ENCODE assay signal across 1 cellular context in genomic region chr9:116471943-116472506, GRCh38.
TF ChIP-seq lines count a peak whose summit lies in the region.

No MANE protein-coding gene starts in this region.

TF ChIP-seq in GM23338, 12 proteins besides CTCF, POLR2A, EP300 and RAD21 (continued from another document):
- TF ChIP-seq, protein P1, sequence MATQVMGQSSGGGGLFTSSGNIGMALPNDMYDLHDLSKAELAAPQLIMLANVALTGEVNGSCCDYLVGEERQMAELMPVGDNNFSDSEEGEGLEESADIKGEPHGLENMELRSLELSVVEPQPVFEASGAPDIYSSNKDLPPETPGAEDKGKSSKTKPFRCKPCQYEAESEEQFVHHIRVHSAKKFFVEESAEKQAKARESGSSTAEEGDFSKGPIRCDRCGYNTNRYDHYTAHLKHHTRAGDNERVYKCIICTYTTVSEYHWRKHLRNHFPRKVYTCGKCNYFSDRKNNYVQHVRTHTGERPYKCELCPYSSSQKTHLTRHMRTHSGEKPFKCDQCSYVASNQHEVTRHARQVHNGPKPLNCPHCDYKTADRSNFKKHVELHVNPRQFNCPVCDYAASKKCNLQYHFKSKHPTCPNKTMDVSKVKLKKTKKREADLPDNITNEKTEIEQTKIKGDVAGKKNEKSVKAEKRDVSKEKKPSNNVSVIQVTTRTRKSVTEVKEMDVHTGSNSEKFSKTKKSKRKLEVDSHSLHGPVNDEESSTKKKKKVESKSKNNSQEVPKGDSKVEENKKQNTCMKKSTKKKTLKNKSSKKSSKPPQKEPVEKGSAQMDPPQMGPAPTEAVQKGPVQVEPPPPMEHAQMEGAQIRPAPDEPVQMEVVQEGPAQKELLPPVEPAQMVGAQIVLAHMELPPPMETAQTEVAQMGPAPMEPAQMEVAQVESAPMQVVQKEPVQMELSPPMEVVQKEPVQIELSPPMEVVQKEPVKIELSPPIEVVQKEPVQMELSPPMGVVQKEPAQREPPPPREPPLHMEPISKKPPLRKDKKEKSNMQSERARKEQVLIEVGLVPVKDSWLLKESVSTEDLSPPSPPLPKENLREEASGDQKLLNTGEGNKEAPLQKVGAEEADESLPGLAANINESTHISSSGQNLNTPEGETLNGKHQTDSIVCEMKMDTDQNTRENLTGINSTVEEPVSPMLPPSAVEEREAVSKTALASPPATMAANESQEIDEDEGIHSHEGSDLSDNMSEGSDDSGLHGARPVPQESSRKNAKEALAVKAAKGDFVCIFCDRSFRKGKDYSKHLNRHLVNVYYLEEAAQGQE (IDR thresholded peaks at IDR 0.05; ENCODE audit: unreplicated experiment): no peak
- TF ChIP-seq, protein P2, sequence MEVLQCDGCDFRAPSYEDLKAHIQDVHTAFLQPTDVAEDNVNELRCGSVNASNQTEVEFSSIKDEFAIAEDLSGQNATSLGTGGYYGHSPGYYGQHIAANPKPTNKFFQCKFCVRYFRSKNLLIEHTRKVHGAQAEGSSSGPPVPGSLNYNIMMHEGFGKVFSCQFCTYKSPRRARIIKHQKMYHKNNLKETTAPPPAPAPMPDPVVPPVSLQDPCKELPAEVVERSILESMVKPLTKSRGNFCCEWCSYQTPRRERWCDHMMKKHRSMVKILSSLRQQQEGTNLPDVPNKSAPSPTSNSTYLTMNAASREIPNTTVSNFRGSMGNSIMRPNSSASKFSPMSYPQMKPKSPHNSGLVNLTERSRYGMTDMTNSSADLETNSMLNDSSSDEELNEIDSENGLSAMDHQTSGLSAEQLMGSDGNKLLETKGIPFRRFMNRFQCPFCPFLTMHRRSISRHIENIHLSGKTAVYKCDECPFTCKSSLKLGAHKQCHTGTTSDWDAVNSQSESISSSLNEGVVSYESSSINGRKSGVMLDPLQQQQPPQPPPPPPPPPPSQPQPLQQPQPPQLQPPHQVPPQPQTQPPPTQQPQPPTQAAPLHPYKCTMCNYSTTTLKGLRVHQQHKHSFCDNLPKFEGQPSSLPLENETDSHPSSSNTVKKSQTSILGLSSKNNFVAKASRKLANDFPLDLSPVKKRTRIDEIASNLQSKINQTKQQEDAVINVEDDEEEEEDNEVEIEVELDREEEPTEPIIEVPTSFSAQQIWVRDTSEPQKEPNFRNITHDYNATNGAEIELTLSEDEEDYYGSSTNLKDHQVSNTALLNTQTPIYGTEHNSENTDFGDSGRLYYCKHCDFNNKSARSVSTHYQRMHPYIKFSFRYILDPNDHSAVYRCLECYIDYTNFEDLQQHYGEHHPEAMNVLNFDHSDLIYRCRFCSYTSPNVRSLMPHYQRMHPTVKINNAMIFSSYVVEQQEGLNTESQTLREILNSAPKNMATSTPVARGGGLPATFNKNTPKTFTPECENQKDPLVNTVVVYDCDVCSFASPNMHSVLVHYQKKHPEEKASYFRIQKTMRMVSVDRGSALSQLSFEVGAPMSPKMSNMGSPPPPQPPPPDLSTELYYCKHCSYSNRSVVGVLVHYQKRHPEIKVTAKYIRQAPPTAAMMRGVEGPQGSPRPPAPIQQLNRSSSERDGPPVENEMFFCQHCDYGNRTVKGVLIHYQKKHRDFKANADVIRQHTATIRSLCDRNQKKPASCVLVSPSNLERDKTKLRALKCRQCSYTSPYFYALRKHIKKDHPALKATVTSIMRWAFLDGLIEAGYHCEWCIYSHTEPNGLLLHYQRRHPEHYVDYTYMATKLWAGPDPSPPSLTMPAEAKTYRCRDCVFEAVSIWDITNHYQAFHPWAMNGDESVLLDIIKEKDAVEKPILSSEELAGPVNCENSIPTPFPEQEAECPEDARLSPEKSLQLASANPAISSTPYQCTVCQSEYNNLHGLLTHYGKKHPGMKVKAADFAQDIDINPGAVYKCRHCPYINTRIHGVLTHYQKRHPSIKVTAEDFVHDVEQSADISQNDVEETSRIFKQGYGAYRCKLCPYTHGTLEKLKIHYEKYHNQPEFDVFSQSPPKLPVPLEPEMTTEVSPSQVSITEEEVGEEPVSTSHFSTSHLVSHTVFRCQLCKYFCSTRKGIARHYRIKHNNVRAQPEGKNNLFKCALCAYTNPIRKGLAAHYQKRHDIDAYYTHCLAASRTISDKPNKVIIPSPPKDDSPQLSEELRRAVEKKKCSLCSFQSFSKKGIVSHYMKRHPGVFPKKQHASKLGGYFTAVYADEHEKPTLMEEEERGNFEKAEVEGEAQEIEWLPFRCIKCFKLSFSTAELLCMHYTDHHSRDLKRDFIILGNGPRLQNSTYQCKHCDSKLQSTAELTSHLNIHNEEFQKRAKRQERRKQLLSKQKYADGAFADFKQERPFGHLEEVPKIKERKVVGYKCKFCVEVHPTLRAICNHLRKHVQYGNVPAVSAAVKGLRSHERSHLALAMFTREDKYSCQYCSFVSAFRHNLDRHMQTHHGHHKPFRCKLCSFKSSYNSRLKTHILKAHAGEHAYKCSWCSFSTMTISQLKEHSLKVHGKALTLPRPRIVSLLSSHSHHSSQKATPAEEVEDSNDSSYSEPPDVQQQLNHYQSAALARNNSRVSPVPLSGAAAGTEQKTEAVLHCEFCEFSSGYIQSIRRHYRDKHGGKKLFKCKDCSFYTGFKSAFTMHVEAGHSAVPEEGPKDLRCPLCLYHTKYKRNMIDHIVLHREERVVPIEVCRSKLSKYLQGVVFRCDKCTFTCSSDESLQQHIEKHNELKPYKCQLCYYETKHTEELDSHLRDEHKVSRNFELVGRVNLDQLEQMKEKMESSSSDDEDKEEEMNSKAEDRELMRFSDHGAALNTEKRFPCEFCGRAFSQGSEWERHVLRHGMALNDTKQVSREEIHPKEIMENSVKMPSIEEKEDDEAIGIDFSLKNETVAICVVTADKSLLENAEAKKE (CRISPR knock-in tag; IDR thresholded peaks at IDR 0.05): no peak
- TF ChIP-seq EZH2 (IDR thresholded peaks at IDR 0.05; ENCODE audit: low read depth, unreplicated experiment): no peak
- no peak for TF ChIP-seq ZNF331 (CRISPR knock-in tag; IDR thresholded peaks at IDR 0.05; ENCODE audit: low read depth)
- TF ChIP-seq STAT1 (IDR thresholded peaks at IDR 0.05; ENCODE audit: unreplicated experiment): no peak
- TF ChIP-seq ZNF114 (CRISPR knock-in tag; IDR thresholded peaks at IDR 0.05): no peak
- TF ChIP-seq, protein P3, sequence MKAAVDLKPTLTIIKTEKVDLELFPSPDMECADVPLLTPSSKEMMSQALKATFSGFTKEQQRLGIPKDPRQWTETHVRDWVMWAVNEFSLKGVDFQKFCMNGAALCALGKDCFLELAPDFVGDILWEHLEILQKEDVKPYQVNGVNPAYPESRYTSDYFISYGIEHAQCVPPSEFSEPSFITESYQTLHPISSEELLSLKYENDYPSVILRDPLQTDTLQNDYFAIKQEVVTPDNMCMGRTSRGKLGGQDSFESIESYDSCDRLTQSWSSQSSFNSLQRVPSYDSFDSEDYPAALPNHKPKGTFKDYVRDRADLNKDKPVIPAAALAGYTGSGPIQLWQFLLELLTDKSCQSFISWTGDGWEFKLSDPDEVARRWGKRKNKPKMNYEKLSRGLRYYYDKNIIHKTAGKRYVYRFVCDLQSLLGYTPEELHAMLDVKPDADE (IDR thresholded peaks at IDR 0.05): no peak
- no peak for TF ChIP-seq POLR2AphosphoS5 (IDR thresholded peaks at IDR 0.05; ENCODE audit: low read depth)
- TF ChIP-seq NANOG (IDR thresholded peaks at IDR 0.05; ENCODE audit: borderline replicate concordance): no peak
- TF ChIP-seq JUNB (IDR thresholded peaks at IDR 0.05; ENCODE audit: unreplicated experiment): no peak
